3 cellular contexts compared by ENCODE assay signal in genomic region chr6:2042951-2043648, GRCh38.
TF ChIP-seq lines count a peak whose summit lies in the region.

No MANE protein-coding gene starts in this region.

TF ChIP-seq in H1, 55 proteins besides CTCF, POLR2A, EP300 and RAD21:
- TF ChIP-seq SP1 (IDR thresholded peaks at IDR 0.05; ENCODE audit: low read depth, low read length) (no peak), TBP (IDR thresholded peaks at IDR 0.05; ENCODE audit: low read depth, low read length) (no peak), MAX (IDR thresholded peaks at IDR 0.05) (no peak), TAF7 (optimal IDR thresholded peaks at IDR 0.05; ENCODE audit: borderline replicate concordance, low read depth, low read length) (no peak), GABPA (IDR thresholded peaks at IDR 0.05; ENCODE audit: borderline replicate concordance, insufficient read depth, low read length) (no peak), USF2 (IDR thresholded peaks at IDR 0.05; ENCODE audit: low read length) (no peak), BRCA1 (IDR thresholded peaks at IDR 0.05; ENCODE audit: low read depth, low read length) (no peak), JUND (IDR thresholded peaks at IDR 0.05; ENCODE audit: low read length) (no peak), TAF1 (IDR thresholded peaks at IDR 0.05; ENCODE audit: low read depth, low read length) (no peak), FOSL1 (IDR thresholded peaks at IDR 0.05; ENCODE audit: insufficient read depth, low read depth, low read length) (no peak), ASH2L (IDR thresholded peaks at IDR 0.05; ENCODE audit: low read length) (no peak), ATF2 (IDR thresholded peaks at IDR 0.05; ENCODE audit: low read length) (no peak), HDAC6 (IDR thresholded peaks at IDR 0.05; ENCODE audit: low read depth, low read length) (no peak), JUN (IDR thresholded peaks at IDR 0.05; ENCODE audit: low read depth, low read length) (no peak), CHD2 (IDR thresholded peaks at IDR 0.05; ENCODE audit: low read length) (no peak), SP4 (IDR thresholded peaks at IDR 0.05; ENCODE audit: low read length) (no peak)

TF ChIP-seq in SK-N-SH, 30 proteins besides CTCF, POLR2A, EP300 and RAD21:
- no peak for TF ChIP-seq RCOR1 (IDR thresholded peaks at IDR 0.05; ENCODE audit: low read length)
- TF ChIP-seq NFIC (IDR thresholded peaks at IDR 0.05; ENCODE audit: borderline replicate concordance), result no peak
- TF ChIP-seq RXRA (IDR thresholded peaks at IDR 0.05; ENCODE audit: borderline replicate concordance, low read depth), result no peak
- no peak for TF ChIP-seq GATA2 (CRISPR knock-in tag; IDR thresholded peaks at IDR 0.05)
- no peak for TF ChIP-seq USF1 (IDR thresholded peaks at IDR 0.05; ENCODE audit: borderline replicate concordance, low read depth)
- TF ChIP-seq SIN3A (IDR thresholded peaks at IDR 0.05; ENCODE audit: borderline replicate concordance, low read depth, low read length), result no peak
- TF ChIP-seq FOSL2 (IDR thresholded peaks at IDR 0.05; ENCODE audit: borderline replicate concordance, low read depth), result no peak
- TF ChIP-seq MAX (IDR thresholded peaks at IDR 0.05; ENCODE audit: low read depth), result no peak
- no peak for TF ChIP-seq JUND (IDR thresholded peaks at IDR 0.05)
- TF ChIP-seq MXI1 (IDR thresholded peaks at IDR 0.05; ENCODE audit: low read depth, low read length), result no peak
- TF ChIP-seq USF2 (IDR thresholded peaks at IDR 0.05; ENCODE audit: borderline replicate concordance, low read depth, low read length), result no peak

TF ChIP-seq in HepG2, 621 proteins besides CTCF, POLR2A, EP300 and RAD21:
- TF ChIP-seq ZNF207 (IDR thresholded peaks at IDR 0.05; ENCODE audit: borderline replicate concordance) (no peak), ZBTB43 (CRISPR knock-in tag; conservative IDR thresholded peaks at IDR 0.05) (no peak), PLSCR1 (CRISPR knock-in tag; IDR thresholded peaks at IDR 0.05; ENCODE audit: borderline replicate concordance) (no peak), NKX3-1 (CRISPR knock-in tag; IDR thresholded peaks at IDR 0.05) (no peak), CAMTA2 (CRISPR knock-in tag; IDR thresholded peaks at IDR 0.05; ENCODE audit: borderline replicate concordance) (no peak), ZNF33B (CRISPR knock-in tag; IDR thresholded peaks at IDR 0.05) (no peak), MBNL3 (CRISPR knock-in tag; conservative IDR thresholded peaks at IDR 0.05) (no peak), ZNF614 (CRISPR knock-in tag; IDR thresholded peaks at IDR 0.05; ENCODE audit: borderline replicate concordance) (no peak), ZIK1 (CRISPR knock-in tag; IDR thresholded peaks at IDR 0.05; ENCODE audit: borderline replicate concordance, low read depth) (no peak)
